1 cellular context compared by ENCODE assay signal in genomic region chr9:682633-683508, GRCh38.
A peak's percentile ranks its signal among the peaks of the same experiment; 100 is the strongest.
TF ChIP-seq lines count a peak whose summit lies in the region.

No MANE protein-coding gene starts in this region.

TF ChIP-seq in HepG2, 621 proteins besides CTCF, POLR2A, EP300 and RAD21 (continued from another document and continues in another):
- TF ChIP-seq ZNF318 (CRISPR knock-in tag; IDR thresholded peaks at IDR 0.05): peak; percentile 84; the same call in 1 of the 2 replicates
- no peak for TF ChIP-seq TRIM24 (CRISPR knock-in tag; IDR thresholded peaks at IDR 0.05)
- TF ChIP-seq ZNF724P (CRISPR knock-in tag; IDR thresholded peaks at IDR 0.05; ENCODE audit: borderline replicate concordance): no peak
- TF ChIP-seq MIER3 (CRISPR knock-in tag; IDR thresholded peaks at IDR 0.05; ENCODE audit: borderline replicate concordance): peak; percentile 93
- peak; percentile 91 for TF ChIP-seq ZNF501 (CRISPR knock-in tag; IDR thresholded peaks at IDR 0.05)
- no peak for TF ChIP-seq ZIK1 (CRISPR knock-in tag; IDR thresholded peaks at IDR 0.05; ENCODE audit: borderline replicate concordance, low read depth)
- TF ChIP-seq ETS1 (CRISPR knock-in tag; IDR thresholded peaks at IDR 0.05): no peak
- no peak for TF ChIP-seq NR3C1 (CRISPR knock-in tag; IDR thresholded peaks at IDR 0.05)
- no peak for TF ChIP-seq ZNF441 (CRISPR knock-in tag; IDR thresholded peaks at IDR 0.05; ENCODE audit: borderline replicate concordance)
- peak; percentile 66 for TF ChIP-seq ZNF121 (CRISPR knock-in tag; IDR thresholded peaks at IDR 0.05)
- TF ChIP-seq SRF (IDR thresholded peaks at IDR 0.05; ENCODE audit: low read depth, low read length): no peak
- no peak for TF ChIP-seq TBP (CRISPR knock-in tag; IDR thresholded peaks at IDR 0.05)
- peak; percentile 94; the same call in 1 of the 2 replicates for TF ChIP-seq ZBTB4 (CRISPR knock-in tag; IDR thresholded peaks at IDR 0.05; ENCODE audit: borderline replicate concordance)
- no peak for TF ChIP-seq ZMAT5 (CRISPR knock-in tag; IDR thresholded peaks at IDR 0.05; ENCODE audit: borderline replicate concordance, low read depth)
- TF ChIP-seq TEF (CRISPR knock-in tag; IDR thresholded peaks at IDR 0.05): no peak; the same call in 1 of the 2 replicates
- no peak for TF ChIP-seq CHCHD3 (CRISPR knock-in tag; IDR thresholded peaks at IDR 0.05)
- no peak for TF ChIP-seq NFE2L2 (IDR thresholded peaks at IDR 0.05; ENCODE audit: low read length)
- no peak for TF ChIP-seq SP140L (CRISPR knock-in tag; IDR thresholded peaks at IDR 0.05; ENCODE audit: borderline replicate concordance)
- TF ChIP-seq SALL1 (CRISPR knock-in tag; IDR thresholded peaks at IDR 0.05): peak; percentile 99
- no peak for TF ChIP-seq ZNF329 (CRISPR knock-in tag; IDR thresholded peaks at IDR 0.05; ENCODE audit: low read depth)
- peak; percentile 98 for TF ChIP-seq AFF4 (CRISPR knock-in tag; IDR thresholded peaks at IDR 0.05)
- TF ChIP-seq HIC2 (CRISPR knock-in tag; IDR thresholded peaks at IDR 0.05; ENCODE audit: low read depth): peak; percentile 87; the same call in 1 of the 2 replicates
- no peak for TF ChIP-seq ZNF720 (CRISPR knock-in tag; IDR thresholded peaks at IDR 0.05)
- no peak for TF ChIP-seq SRSF9 (IDR thresholded peaks at IDR 0.05; ENCODE audit: borderline replicate concordance, insufficient read depth, low read depth, low read length, poor library complexity, severe bottlenecking)
- TF ChIP-seq MEF2D (CRISPR knock-in tag; IDR thresholded peaks at IDR 0.05): peak; percentile 96
- no peak for TF ChIP-seq ZNF704 (CRISPR knock-in tag; IDR thresholded peaks at IDR 0.05; ENCODE audit: borderline replicate concordance)
- TF ChIP-seq NFRKB (IDR thresholded peaks at IDR 0.05): no peak
- TF ChIP-seq CENPX (CRISPR knock-in tag; IDR thresholded peaks at IDR 0.05): no peak
- TF ChIP-seq ZBTB43 (CRISPR knock-in tag; conservative IDR thresholded peaks at IDR 0.05): no peak
- no peak for TF ChIP-seq ZNF17 (CRISPR knock-in tag; IDR thresholded peaks at IDR 0.05)
- no peak for TF ChIP-seq SALL2 (CRISPR knock-in tag; IDR thresholded peaks at IDR 0.05)
- TF ChIP-seq MED13 (CRISPR knock-in tag; IDR thresholded peaks at IDR 0.05): peak; percentile 91; the same call in 1 of the 2 replicates
- no peak for TF ChIP-seq KAT2B (IDR thresholded peaks at IDR 0.05; ENCODE audit: borderline replicate concordance, low read depth, low read length)
